In the genomic region with DNA sequence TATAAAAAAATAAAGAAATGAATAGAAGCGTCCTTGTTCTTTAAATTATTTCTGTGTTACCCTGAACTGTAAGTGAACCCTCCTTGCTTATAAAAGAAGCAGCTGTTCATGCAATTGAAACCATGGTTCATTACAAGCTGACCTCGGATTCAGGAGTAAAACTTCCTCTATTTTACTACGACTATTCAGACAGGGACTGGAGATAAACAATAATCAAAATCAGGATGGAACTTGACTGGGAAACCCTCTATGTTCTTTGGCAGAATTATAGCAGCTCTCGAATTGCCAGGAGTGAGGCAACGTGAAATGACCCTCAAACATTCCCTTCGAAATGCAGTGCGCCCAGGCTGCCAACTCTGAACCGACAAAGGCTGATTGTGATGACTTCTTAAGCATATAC, we compare ENCODE assay signal across 2 cellular contexts.
TF ChIP-seq lines count a peak whose summit lies in the region.

No MANE protein-coding gene starts in this region.

TF ChIP-seq in liver, 16 proteins besides CTCF, POLR2A, EP300 and RAD21 (continued from another document):
- TF ChIP-seq ZBTB33 (IDR thresholded peaks at IDR 0.05) (no peak), SP1 (IDR thresholded peaks at IDR 0.05) (peak; percentile 16), HNF4G (IDR thresholded peaks at IDR 0.05) (no peak), TAF1 (conservative IDR thresholded peaks at IDR 0.05) (no peak), GABPA (IDR thresholded peaks at IDR 0.05 in 1 of 2, conservative IDR thresholded peaks at IDR 0.05 in 1 of 2) (no peak), FOXA1 (IDR thresholded peaks at IDR 0.05) (no peak), FOXA2 (IDR thresholded peaks at IDR 0.05) (no peak), HNF4A (conservative IDR thresholded peaks at IDR 0.05) (peak; percentile 30), NR2F2 (IDR thresholded peaks at IDR 0.05) (no peak), JUND (IDR thresholded peaks at IDR 0.05) (no peak), ATF3 (IDR thresholded peaks at IDR 0.05) (no peak), YY1 (IDR thresholded peaks at IDR 0.05) (no peak), RXRA (IDR thresholded peaks at IDR 0.05) (peak; percentile 39 to 42), EGR1 (IDR thresholded peaks at IDR 0.05; ENCODE audit: low read depth in 2 of 2) (no peak)
- TF ChIP-seq, protein P1, sequence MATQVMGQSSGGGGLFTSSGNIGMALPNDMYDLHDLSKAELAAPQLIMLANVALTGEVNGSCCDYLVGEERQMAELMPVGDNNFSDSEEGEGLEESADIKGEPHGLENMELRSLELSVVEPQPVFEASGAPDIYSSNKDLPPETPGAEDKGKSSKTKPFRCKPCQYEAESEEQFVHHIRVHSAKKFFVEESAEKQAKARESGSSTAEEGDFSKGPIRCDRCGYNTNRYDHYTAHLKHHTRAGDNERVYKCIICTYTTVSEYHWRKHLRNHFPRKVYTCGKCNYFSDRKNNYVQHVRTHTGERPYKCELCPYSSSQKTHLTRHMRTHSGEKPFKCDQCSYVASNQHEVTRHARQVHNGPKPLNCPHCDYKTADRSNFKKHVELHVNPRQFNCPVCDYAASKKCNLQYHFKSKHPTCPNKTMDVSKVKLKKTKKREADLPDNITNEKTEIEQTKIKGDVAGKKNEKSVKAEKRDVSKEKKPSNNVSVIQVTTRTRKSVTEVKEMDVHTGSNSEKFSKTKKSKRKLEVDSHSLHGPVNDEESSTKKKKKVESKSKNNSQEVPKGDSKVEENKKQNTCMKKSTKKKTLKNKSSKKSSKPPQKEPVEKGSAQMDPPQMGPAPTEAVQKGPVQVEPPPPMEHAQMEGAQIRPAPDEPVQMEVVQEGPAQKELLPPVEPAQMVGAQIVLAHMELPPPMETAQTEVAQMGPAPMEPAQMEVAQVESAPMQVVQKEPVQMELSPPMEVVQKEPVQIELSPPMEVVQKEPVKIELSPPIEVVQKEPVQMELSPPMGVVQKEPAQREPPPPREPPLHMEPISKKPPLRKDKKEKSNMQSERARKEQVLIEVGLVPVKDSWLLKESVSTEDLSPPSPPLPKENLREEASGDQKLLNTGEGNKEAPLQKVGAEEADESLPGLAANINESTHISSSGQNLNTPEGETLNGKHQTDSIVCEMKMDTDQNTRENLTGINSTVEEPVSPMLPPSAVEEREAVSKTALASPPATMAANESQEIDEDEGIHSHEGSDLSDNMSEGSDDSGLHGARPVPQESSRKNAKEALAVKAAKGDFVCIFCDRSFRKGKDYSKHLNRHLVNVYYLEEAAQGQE (IDR thresholded peaks at IDR 0.05): no peak

TF ChIP-seq in HepG2, 621 proteins besides CTCF, POLR2A, EP300 and RAD21 (continued from another document):
- TF ChIP-seq, protein P2, sequence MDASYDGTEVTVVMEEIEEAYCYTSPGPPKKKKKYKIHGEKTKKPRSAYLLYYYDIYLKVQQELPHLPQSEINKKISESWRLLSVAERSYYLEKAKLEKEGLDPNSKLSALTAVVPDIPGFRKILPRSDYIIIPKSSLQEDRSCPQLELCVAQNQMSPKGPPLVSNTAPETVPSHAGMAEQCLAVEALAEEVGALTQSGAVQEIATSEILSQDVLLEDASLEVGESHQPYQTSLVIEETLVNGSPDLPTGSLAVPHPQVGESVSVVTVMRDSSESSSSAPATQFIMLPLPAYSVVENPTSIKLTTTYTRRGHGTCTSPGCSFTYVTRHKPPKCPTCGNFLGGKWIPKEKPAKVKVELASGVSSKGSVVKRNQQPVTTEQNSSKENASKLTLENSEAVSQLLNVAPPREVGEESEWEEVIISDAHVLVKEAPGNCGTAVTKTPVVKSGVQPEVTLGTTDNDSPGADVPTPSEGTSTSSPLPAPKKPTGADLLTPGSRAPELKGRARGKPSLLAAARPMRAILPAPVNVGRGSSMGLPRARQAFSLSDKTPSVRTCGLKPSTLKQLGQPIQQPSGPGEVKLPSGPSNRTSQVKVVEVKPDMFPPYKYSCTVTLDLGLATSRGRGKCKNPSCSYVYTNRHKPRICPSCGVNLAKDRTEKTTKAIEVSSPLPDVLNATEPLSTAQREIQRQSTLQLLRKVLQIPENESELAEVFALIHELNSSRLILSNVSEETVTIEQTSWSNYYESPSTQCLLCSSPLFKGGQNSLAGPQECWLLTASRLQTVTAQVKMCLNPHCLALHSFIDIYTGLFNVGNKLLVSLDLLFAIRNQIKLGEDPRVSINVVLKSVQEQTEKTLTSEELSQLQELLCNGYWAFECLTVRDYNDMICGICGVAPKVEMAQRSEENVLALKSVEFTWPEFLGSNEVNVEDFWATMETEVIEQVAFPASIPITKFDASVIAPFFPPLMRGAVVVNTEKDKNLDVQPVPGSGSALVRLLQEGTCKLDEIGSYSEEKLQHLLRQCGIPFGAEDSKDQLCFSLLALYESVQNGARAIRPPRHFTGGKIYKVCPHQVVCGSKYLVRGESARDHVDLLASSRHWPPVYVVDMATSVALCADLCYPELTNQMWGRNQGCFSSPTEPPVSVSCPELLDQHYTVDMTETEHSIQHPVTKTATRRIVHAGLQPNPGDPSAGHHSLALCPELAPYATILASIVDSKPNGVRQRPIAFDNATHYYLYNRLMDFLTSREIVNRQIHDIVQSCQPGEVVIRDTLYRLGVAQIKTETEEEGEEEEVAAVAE (CRISPR knock-in tag; IDR thresholded peaks at IDR 0.05; ENCODE audit: borderline replicate concordance): no peak
- TF ChIP-seq ZNF121 (CRISPR knock-in tag; IDR thresholded peaks at IDR 0.05) (no peak), ZKSCAN8 (CRISPR knock-in tag; IDR thresholded peaks at IDR 0.05; ENCODE audit: borderline replicate concordance) (no peak), ZNF460 (CRISPR knock-in tag; IDR thresholded peaks at IDR 0.05; ENCODE audit: borderline replicate concordance) (no peak), PHF21A (CRISPR knock-in tag; IDR thresholded peaks at IDR 0.05) (no peak), PTBP1 (IDR thresholded peaks at IDR 0.05; ENCODE audit: low read depth, low read length, poor library complexity, severe bottlenecking) (no peak), HIC2 (CRISPR knock-in tag; IDR thresholded peaks at IDR 0.05; ENCODE audit: low read depth) (no peak)
- TF ChIP-seq, protein P3, sequence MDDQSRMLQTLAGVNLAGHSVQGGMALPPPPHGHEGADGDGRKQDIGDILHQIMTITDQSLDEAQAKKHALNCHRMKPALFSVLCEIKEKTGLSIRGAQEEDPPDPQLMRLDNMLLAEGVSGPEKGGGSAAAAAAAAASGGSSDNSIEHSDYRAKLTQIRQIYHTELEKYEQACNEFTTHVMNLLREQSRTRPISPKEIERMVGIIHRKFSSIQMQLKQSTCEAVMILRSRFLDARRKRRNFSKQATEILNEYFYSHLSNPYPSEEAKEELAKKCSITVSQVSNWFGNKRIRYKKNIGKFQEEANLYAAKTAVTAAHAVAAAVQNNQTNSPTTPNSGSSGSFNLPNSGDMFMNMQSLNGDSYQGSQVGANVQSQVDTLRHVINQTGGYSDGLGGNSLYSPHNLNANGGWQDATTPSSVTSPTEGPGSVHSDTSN (CRISPR knock-in tag; IDR thresholded peaks at IDR 0.05; ENCODE audit: borderline replicate concordance): no peak
